Comparison of ENCODE assay signal across 1 cellular context in genomic region chr17:77451271-77451893, GRCh38.
A peak's percentile ranks its signal among the peaks of the same experiment; 100 is the strongest.
TF ChIP-seq lines count a peak whose summit lies in the region.

No MANE protein-coding gene starts in this region.

TF ChIP-seq in GM12878, 131 proteins besides CTCF, POLR2A, EP300 and RAD21 (continued from another document):
- TF ChIP-seq, protein P1, sequence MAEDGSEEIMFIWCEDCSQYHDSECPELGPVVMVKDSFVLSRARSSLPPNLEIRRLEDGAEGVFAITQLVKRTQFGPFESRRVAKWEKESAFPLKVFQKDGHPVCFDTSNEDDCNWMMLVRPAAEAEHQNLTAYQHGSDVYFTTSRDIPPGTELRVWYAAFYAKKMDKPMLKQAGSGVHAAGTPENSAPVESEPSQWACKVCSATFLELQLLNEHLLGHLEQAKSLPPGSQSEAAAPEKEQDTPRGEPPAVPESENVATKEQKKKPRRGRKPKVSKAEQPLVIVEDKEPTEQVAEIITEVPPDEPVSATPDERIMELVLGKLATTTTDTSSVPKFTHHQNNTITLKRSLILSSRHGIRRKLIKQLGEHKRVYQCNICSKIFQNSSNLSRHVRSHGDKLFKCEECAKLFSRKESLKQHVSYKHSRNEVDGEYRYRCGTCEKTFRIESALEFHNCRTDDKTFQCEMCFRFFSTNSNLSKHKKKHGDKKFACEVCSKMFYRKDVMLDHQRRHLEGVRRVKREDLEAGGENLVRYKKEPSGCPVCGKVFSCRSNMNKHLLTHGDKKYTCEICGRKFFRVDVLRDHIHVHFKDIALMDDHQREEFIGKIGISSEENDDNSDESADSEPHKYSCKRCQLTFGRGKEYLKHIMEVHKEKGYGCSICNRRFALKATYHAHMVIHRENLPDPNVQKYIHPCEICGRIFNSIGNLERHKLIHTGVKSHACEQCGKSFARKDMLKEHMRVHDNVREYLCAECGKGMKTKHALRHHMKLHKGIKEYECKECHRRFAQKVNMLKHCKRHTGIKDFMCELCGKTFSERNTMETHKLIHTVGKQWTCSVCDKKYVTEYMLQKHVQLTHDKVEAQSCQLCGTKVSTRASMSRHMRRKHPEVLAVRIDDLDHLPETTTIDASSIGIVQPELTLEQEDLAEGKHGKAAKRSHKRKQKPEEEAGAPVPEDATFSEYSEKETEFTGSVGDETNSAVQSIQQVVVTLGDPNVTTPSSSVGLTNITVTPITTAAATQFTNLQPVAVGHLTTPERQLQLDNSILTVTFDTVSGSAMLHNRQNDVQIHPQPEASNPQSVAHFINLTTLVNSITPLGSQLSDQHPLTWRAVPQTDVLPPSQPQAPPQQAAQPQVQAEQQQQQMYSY (CRISPR knock-in tag; IDR thresholded peaks at IDR 0.05): no peak
- TF ChIP-seq HCFC1 (IDR thresholded peaks at IDR 0.05; ENCODE audit: low read length) (no peak), RFX5 (IDR thresholded peaks at IDR 0.05; ENCODE audit: low read depth, low read length) (no peak), E4F1 (IDR thresholded peaks at IDR 0.05; ENCODE audit: borderline replicate concordance, partially characterized antibody) (no peak), CEBPZ (IDR thresholded peaks at IDR 0.05; ENCODE audit: low read depth, low read length) (no peak), NFYA (IDR thresholded peaks at IDR 0.05; ENCODE audit: borderline replicate concordance, low read depth, low read length) (no peak), KAT2A (conservative IDR thresholded peaks at IDR 0.05; ENCODE audit: control insufficient read depth, low read depth, low read length) (no peak), POU2F2 (IDR thresholded peaks at IDR 0.05; ENCODE audit: borderline replicate concordance, low read depth, low read length) (no peak), EGR1 (IDR thresholded peaks at IDR 0.05; ENCODE audit: borderline replicate concordance in 1 of 2, low read depth in 2 of 2, low read length in 2 of 2) (peak in 1 of 2 experiments; percentile 58; a peak in 1 of 3 replicates), IRF4 (IDR thresholded peaks at IDR 0.05; ENCODE audit: low read depth, low read length) (no peak), ZBTB33 (IDR thresholded peaks at IDR 0.05) (no peak), SP1 (IDR thresholded peaks at IDR 0.05; ENCODE audit: low read depth, low read length) (no peak), TARDBP (IDR thresholded peaks at IDR 0.05; ENCODE audit: borderline replicate concordance) (no peak), CREM (IDR thresholded peaks at IDR 0.05; ENCODE audit: low read depth) (no peak), SRF (IDR thresholded peaks at IDR 0.05; ENCODE audit: low read depth in 2 of 2, low read length in 2 of 2) (no peak), SREBF1 (IDR thresholded peaks at IDR 0.05; ENCODE audit: low read length) (no peak), RBBP5 (conservative IDR thresholded peaks at IDR 0.05) (no peak), USF1 (IDR thresholded peaks at IDR 0.05; ENCODE audit: borderline replicate concordance, extremely low read length, insufficient read depth, low read depth, low read length) (peak; percentile 87), GABPA (IDR thresholded peaks at IDR 0.05; ENCODE audit: low read depth) (no peak), SUPT20H (IDR thresholded peaks at IDR 0.05; ENCODE audit: borderline replicate concordance, control insufficient read depth, low read depth, low read length) (no peak), SMC3 (IDR thresholded peaks at IDR 0.05; ENCODE audit: borderline replicate concordance, low read length) (0 out of 2 replicates have a peak, but pooled peaks have one; percentile 9), LARP7 (IDR thresholded peaks at IDR 0.05) (no peak), BACH1 (IDR thresholded peaks at IDR 0.05; ENCODE audit: borderline replicate concordance) (no peak; the same call in 1 of the 2 replicates), TCF3 (IDR thresholded peaks at IDR 0.05; ENCODE audit: borderline replicate concordance, insufficient read depth, low read depth, low read length) (0 out of 2 replicates have a peak, but pooled peaks have one; percentile 6), KLF5 (IDR thresholded peaks at IDR 0.05; ENCODE audit: partially characterized antibody) (no peak), POLR2AphosphoS2 (IDR thresholded peaks at IDR 0.05; ENCODE audit: low read depth, low read length) (peak; percentile 46; the same call in 1 of the 2 replicates), CREB1 (IDR thresholded peaks at IDR 0.05; ENCODE audit: low read depth) (no peak), SUZ12 (IDR thresholded peaks at IDR 0.05; ENCODE audit: unreplicated experiment) (no peak), CBFB (IDR thresholded peaks at IDR 0.05; ENCODE audit: low read depth) (peak; percentile 89), NFXL1 (IDR thresholded peaks at IDR 0.05; ENCODE audit: borderline replicate concordance) (no peak), TCF7 (IDR thresholded peaks at IDR 0.05; ENCODE audit: borderline replicate concordance) (peak; percentile 87), HDAC6 (IDR thresholded peaks at IDR 0.05; ENCODE audit: unreplicated experiment) (no peak), NBN (IDR thresholded peaks at IDR 0.05) (peak; percentile 35)
- TF ChIP-seq, protein P2, sequence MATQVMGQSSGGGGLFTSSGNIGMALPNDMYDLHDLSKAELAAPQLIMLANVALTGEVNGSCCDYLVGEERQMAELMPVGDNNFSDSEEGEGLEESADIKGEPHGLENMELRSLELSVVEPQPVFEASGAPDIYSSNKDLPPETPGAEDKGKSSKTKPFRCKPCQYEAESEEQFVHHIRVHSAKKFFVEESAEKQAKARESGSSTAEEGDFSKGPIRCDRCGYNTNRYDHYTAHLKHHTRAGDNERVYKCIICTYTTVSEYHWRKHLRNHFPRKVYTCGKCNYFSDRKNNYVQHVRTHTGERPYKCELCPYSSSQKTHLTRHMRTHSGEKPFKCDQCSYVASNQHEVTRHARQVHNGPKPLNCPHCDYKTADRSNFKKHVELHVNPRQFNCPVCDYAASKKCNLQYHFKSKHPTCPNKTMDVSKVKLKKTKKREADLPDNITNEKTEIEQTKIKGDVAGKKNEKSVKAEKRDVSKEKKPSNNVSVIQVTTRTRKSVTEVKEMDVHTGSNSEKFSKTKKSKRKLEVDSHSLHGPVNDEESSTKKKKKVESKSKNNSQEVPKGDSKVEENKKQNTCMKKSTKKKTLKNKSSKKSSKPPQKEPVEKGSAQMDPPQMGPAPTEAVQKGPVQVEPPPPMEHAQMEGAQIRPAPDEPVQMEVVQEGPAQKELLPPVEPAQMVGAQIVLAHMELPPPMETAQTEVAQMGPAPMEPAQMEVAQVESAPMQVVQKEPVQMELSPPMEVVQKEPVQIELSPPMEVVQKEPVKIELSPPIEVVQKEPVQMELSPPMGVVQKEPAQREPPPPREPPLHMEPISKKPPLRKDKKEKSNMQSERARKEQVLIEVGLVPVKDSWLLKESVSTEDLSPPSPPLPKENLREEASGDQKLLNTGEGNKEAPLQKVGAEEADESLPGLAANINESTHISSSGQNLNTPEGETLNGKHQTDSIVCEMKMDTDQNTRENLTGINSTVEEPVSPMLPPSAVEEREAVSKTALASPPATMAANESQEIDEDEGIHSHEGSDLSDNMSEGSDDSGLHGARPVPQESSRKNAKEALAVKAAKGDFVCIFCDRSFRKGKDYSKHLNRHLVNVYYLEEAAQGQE (IDR thresholded peaks at IDR 0.05; ENCODE audit: low read depth, low read length): no peak
- TF ChIP-seq, protein P3, sequence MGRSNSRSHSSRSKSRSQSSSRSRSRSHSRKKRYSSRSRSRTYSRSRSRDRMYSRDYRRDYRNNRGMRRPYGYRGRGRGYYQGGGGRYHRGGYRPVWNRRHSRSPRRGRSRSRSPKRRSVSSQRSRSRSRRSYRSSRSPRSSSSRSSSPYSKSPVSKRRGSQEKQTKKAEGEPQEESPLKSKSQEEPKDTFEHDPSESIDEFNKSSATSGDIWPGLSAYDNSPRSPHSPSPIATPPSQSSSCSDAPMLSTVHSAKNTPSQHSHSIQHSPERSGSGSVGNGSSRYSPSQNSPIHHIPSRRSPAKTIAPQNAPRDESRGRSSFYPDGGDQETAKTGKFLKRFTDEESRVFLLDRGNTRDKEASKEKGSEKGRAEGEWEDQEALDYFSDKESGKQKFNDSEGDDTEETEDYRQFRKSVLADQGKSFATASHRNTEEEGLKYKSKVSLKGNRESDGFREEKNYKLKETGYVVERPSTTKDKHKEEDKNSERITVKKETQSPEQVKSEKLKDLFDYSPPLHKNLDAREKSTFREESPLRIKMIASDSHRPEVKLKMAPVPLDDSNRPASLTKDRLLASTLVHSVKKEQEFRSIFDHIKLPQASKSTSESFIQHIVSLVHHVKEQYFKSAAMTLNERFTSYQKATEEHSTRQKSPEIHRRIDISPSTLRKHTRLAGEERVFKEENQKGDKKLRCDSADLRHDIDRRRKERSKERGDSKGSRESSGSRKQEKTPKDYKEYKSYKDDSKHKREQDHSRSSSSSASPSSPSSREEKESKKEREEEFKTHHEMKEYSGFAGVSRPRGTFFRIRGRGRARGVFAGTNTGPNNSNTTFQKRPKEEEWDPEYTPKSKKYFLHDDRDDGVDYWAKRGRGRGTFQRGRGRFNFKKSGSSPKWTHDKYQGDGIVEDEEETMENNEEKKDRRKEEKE (IDR thresholded peaks at IDR 0.05): no peak
- TF ChIP-seq, protein P4, sequence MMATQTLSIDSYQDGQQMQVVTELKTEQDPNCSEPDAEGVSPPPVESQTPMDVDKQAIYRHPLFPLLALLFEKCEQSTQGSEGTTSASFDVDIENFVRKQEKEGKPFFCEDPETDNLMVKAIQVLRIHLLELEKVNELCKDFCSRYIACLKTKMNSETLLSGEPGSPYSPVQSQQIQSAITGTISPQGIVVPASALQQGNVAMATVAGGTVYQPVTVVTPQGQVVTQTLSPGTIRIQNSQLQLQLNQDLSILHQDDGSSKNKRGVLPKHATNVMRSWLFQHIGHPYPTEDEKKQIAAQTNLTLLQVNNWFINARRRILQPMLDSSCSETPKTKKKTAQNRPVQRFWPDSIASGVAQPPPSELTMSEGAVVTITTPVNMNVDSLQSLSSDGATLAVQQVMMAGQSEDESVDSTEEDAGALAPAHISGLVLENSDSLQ (IDR thresholded peaks at IDR 0.05): no peak
